ENCODE assay signal across 33 cellular contexts in genomic region chr7:138879356-138879755, GRCh38.
"Had no signal": no experiment of that assay in that cellular context is flagged by ENCODE, and none has a peak within 500 bp of the region (broad histone marks: within the 10 kb centered on the region; RNA-seq: fewer than 3 reads in every experiment).

No MANE protein-coding gene starts in this region.

- H3K27me3 ChIP-seq: heart right ventricle, pancreas, sigmoid colon, suprapubic skin, tibial artery, upper lobe of right lung had no signal

- H3K4me3 ChIP-seq: heart right ventricle, left ventricle myocardium inferior, lung, mucosa of descending colon, pancreas, prostate gland, sigmoid colon, suprapubic skin, thoracic aorta, tibial artery, upper lobe of right lung had no signal

- H3K27me3 Mint-ChIP-seq: natural killer cell treated with Interleukin-12 subunit alpha and Interleukin-12 subunit beta and Interleukin-15 and Interleukin-18, amount 100 ng/mL, for 72 hours; stimulated activated naive CD8-positive, alpha-beta T cell treated with anti-CD3 and anti-CD28 coated beads, Interleukin-15, Interleukin-2, amounts not matched to agents 100 ng/mL and 50 ng/mL, for 24 hours had no signal

- H3K4me1 Mint-ChIP-seq: neural crest cell had no signal

- H3K36me3 Mint-ChIP-seq: natural killer cell treated with Interleukin-12 subunit alpha and Interleukin-12 subunit beta and Interleukin-15 and Interleukin-18, amount 100 ng/mL, for 72 hours; stimulated activated effector memory CD8-positive, alpha-beta T cell treated with anti-CD3 and anti-CD28 coated beads, Interleukin-12 subunit alpha, Interleukin-12 subunit beta, amount 100 ng/mL, for 72 hours had no signal

- H3K9me3 ChIP-seq: heart right ventricle, left ventricle myocardium inferior, mucosa of descending colon, pancreas, prostate gland, sigmoid colon, suprapubic skin, thoracic aorta, tibial artery, upper lobe of right lung had no signal

- H3K36me3 ChIP-seq: prostate gland, sigmoid colon, suprapubic skin, thoracic aorta, tibial artery, upper lobe of right lung had no signal

- H3K4me1 ChIP-seq: pancreas, prostate gland, sigmoid colon, tibial artery, upper lobe of right lung had no signal

- FAIRE-seq: keratinocyte, pancreas, urothelium cell line had no signal

- H3K9me3 Mint-ChIP-seq: naive thymus-derived CD4-positive, alpha-beta T cell; natural killer cell treated with Interleukin-12 subunit alpha and Interleukin-12 subunit beta and Interleukin-15 and Interleukin-18, amount 100 ng/mL, for 72 hours; neural crest cell; stimulated activated effector memory CD8-positive, alpha-beta T cell treated with anti-CD3 and anti-CD28 coated beads, Interleukin-12 subunit alpha, Interleukin-12 subunit beta, amount 100 ng/mL, for 72 hours; stimulated activated naive CD8-positive, alpha-beta T cell treated with anti-CD3 and anti-CD28 coated beads, Interleukin-15, Interleukin-2, amounts not matched to agents 100 ng/mL and 50 ng/mL, for 24 hours had no signal

- H3K27ac ChIP-seq: heart right ventricle, left ventricle myocardium inferior, pancreas, prostate gland, sigmoid colon, suprapubic skin, thoracic aorta, tibial artery, upper lobe of right lung had no signal

- H3K27ac Mint-ChIP-seq: naive thymus-derived CD4-positive, alpha-beta T cell; natural killer cell treated with Interleukin-12 subunit alpha and Interleukin-12 subunit beta and Interleukin-15 and Interleukin-18, amount 100 ng/mL, for 72 hours; stimulated activated effector memory CD8-positive, alpha-beta T cell treated with anti-CD3 and anti-CD28 coated beads, Interleukin-12 subunit alpha, Interleukin-12 subunit beta, amount 100 ng/mL, for 72 hours; stimulated activated naive CD8-positive, alpha-beta T cell treated with anti-CD3 and anti-CD28 coated beads, Interleukin-15, Interleukin-2, amounts not matched to agents 100 ng/mL and 50 ng/mL, for 24 hours had no signal

- ATAC-seq: heart right ventricle; naive thymus-derived CD4-positive, alpha-beta T cell; natural killer cell treated with Interleukin-12 subunit alpha and Interleukin-12 subunit beta and Interleukin-15 and Interleukin-18, amount 100 ng/mL, for 72 hours; pancreas; right cardiac atrium; stimulated activated effector memory CD8-positive, alpha-beta T cell treated with anti-CD3 and anti-CD28 coated beads, Interleukin-12 subunit alpha, Interleukin-12 subunit beta, amount 100 ng/mL, for 72 hours; upper lobe of right lung had no signal

- DNase-seq: heart right ventricle; hippocampal formation; kidney glomerular epithelial cell; left colon; left ventricle myocardium inferior; mesendoderm; midbrain; mucosa of descending colon; naive thymus-derived CD4-positive, alpha-beta T cell; nucleus accumbens; pancreas; posterior cingulate gyrus; retina; right cardiac atrium; sigmoid colon; stimulated activated CD4-positive, alpha-beta T cell treated with anti-CD3 and anti-CD28 coated beads, Interleukin-12 subunit alpha, Interleukin-12 subunit beta, amount 100 ng/mL, for 4 hours; stimulated activated CD4-positive, alpha-beta T cell treated with anti-CD3 and anti-CD28 coated beads, Interleukin-15, amount 100 ng/mL, for 24 hours; stimulated activated CD4-positive, alpha-beta T cell treated with anti-CD3 and anti-CD28 coated beads, Interleukin-2, amount 100 ng/mL, for 24 hours; stimulated activated CD4-positive, alpha-beta T cell treated with anti-CD3 and anti-CD28 coated beads, Interleukin-4, amount 100 ng/mL, for 24 hours; stimulated activated naive CD4-positive, alpha-beta T cell; tibial artery; trophoblast cell; upper lobe of right lung had no signal

- H3K4me3 Mint-ChIP-seq: naive thymus-derived CD4-positive, alpha-beta T cell; natural killer cell treated with Interleukin-12 subunit alpha and Interleukin-12 subunit beta and Interleukin-15 and Interleukin-18, amount 100 ng/mL, for 72 hours; neural crest cell; stimulated activated effector memory CD8-positive, alpha-beta T cell treated with anti-CD3 and anti-CD28 coated beads, Interleukin-12 subunit alpha, Interleukin-12 subunit beta, amount 100 ng/mL, for 72 hours; stimulated activated naive CD8-positive, alpha-beta T cell treated with anti-CD3 and anti-CD28 coated beads, Interleukin-15, Interleukin-2, amounts not matched to agents 100 ng/mL and 50 ng/mL, for 24 hours had no signal
